In genomic region chr7:6384327-6384726, GRCh38 we compare ENCODE assay signal across 10 cellular contexts. TPM values are rescaled to one million over a fixed set of nuclear protein-coding genes. Genes with fewer than 3 reads are reported as not detected.
DNase-seq lines count a peak whose midpoint lies in the region; ATAC-seq, FAIRE-seq and TF ChIP-seq lines count a peak whose summit lies in the region.
"Had no signal": no experiment of that assay in that cellular context is flagged by ENCODE, and none has a peak within 500 bp of the region (broad histone marks: within the 10 kb centered on the region; RNA-seq: fewer than 3 reads in every experiment).

No MANE protein-coding gene starts in this region.

- H3K23me2 ChIP-seq in H1 (ENCODE audit: low read depth, low read length), result no peaks in the 10 kb centered on the region; the same call in 1 of the 2 replicates

- no peaks in the 10 kb centered on the region for H3K9me3 Mint-ChIP-seq in neural crest cell
- no peaks in the 10 kb centered on the region for H3K9me3 Mint-ChIP-seq in stimulated activated naive CD8-positive, alpha-beta T cell treated with anti-CD3 and anti-CD28 coated beads, Interleukin-15, amount 100 ng/mL, for 72 hours
- H3K9me3 Mint-ChIP-seq: nephron had no signal

- H3K4me2 ChIP-seq in H1 (ENCODE audit: insufficient read depth in 1 of 2, low read depth in 2 of 2, low read length in 2 of 2), result peak overlapping the region in 1 of 2 experiments; percentile 13; a peak in 1 of 4 replicates

- no peak overlapping the region for H3K23ac ChIP-seq in H1 (ENCODE audit: insufficient read length)

- H3K18ac ChIP-seq in H1 (ENCODE audit: extremely low read depth, low read length), result no peak overlapping the region

- DNase-seq in HL-60 (ENCODE audit: low read depth in 1 of 2, low spot score in 1 of 2), result no peak
- no peak for DNase-seq in H1 (ENCODE audit: low read depth in 1 of 2, low spot score in 2 of 2)
- no peak for DNase-seq in neural crest cell (ENCODE audit: low read depth, low spot score)
- DNase-seq in GOT3 (lab: John Stamatoyannopoulos, UW), result no peak
- DNase-seq in NCI-H524 (lab: John Stamatoyannopoulos, UW), result no peak
- no peak for DNase-seq in stimulated activated naive CD8-positive, alpha-beta T cell treated with anti-CD3 and anti-CD28 coated beads, Interleukin-15, amount 100 ng/mL, for 72 hours
- DNase-seq: glutamatergic neuron had no signal

- no peak for TF ChIP-seq CTCF in 22Rv1 (IDR thresholded peaks at IDR 0.05)
- no peak for TF ChIP-seq CTCF in HL-60 (IDR thresholded peaks at IDR 0.05; ENCODE audit: insufficient read depth, low read length)
- no peak for TF ChIP-seq CTCF in H1 (IDR thresholded peaks at IDR 0.05; ENCODE audit: control extremely low read depth in 1 of 3, insufficient read depth in 1 of 3, low read depth in 1 of 3, low read length in 3 of 3)
- TF ChIP-seq CTCF in neural crest cell (conservative IDR thresholded peaks at IDR 0.05), result no peak

- H2BK12ac ChIP-seq in H1 (ENCODE audit: low read depth, low read length), result no peak overlapping the region

- H2BK15ac ChIP-seq in H1 (ENCODE audit: low read length), result no peak overlapping the region

- no peaks in the 10 kb centered on the region for H3K27me3 Mint-ChIP-seq in neural crest cell (ENCODE audit: low read depth)
- H3K27me3 Mint-ChIP-seq in stimulated activated naive CD8-positive, alpha-beta T cell treated with anti-CD3 and anti-CD28 coated beads, Interleukin-15, amount 100 ng/mL, for 72 hours, result no peaks in the 10 kb centered on the region

- 0 out of 2 replicates have a peak overlapping the region, but pooled peaks have one; percentile 87 for H2BK5ac ChIP-seq in H1 (ENCODE audit: low read depth, low read length)

- ATAC-seq in HG02973 (IDR thresholded peaks at IDR 0.05; ENCODE audit: unreplicated experiment), result no peak
- no peak for ATAC-seq in stimulated activated naive CD8-positive, alpha-beta T cell treated with anti-CD3 and anti-CD28 coated beads, Interleukin-15, amount 100 ng/mL, for 72 hours

- H4K91ac ChIP-seq in H1 (replicated peaks; ENCODE audit: insufficient read length, low read length), result no peak overlapping the region

- H2BK20ac ChIP-seq in H1 (ENCODE audit: low read length), result no peak overlapping the region

- no peak overlapping the region for H3K14ac ChIP-seq in H1 (ENCODE audit: insufficient read length)

- no peak overlapping the region for H3K4ac ChIP-seq in H1 (replicated peaks; ENCODE audit: insufficient read length, low read depth, low read length)

- H3K79me2 ChIP-seq in H1 (ENCODE audit: control insufficient read depth in 1 of 2, insufficient read depth in 2 of 2, low read length in 2 of 2), result peaks cover 63 to 98% of the 10 kb centered on the region in 2 experiments

- no peak overlapping the region for H4K5ac ChIP-seq in H1 (ENCODE audit: insufficient read length, low read depth, low read length)

- H3K4me3 Mint-ChIP-seq in neural crest cell, result no peak overlapping the region
- H3K4me3 Mint-ChIP-seq in stimulated activated naive CD8-positive, alpha-beta T cell treated with anti-CD3 and anti-CD28 coated beads, Interleukin-15, amount 100 ng/mL, for 72 hours, result no peak overlapping the region
- H3K4me3 Mint-ChIP-seq: nephron had no signal

- H3K36me3 ChIP-seq in H1 (ENCODE audit: control insufficient read depth in 2 of 4, insufficient read depth in 4 of 4, low read length in 3 of 4), result peaks cover 0 to 14% (median 7%) of the 10 kb centered on the region in 4 experiments; a peak in 5 of 8 replicates

- H3K9me3 ChIP-seq in H1 (ENCODE audit: insufficient read depth in 2 of 2, low read depth in 1 of 2, low read length in 1 of 2), result no peaks in the 10 kb centered on the region

- 84% methylated on average over 4 of the region's 4 CpGs; no CpG with 5 or more reads in 1 of the 2 experiments for WGBS in H1 (ENCODE audit: extremely low coverage in 1 of 2, insufficient coverage in 1 of 2, insufficient read length in 1 of 2, insufficient replicate concordance in 2 of 2, low coverage in 1 of 2, low lambda C conversion rate in 2 of 2, missing lambda C conversion rate in 1 of 2), 2 experiments

- no peak overlapping the region for H3K56ac ChIP-seq in H1 (replicated peaks; ENCODE audit: insufficient read length, low read depth, low read length)

- H3K27ac ChIP-seq in 22Rv1 (peak overlapping the region; percentile 66), HL-60 (replicated peaks) (peak overlapping the region; percentile 3; the same call in 1 of the 2 replicates), H1 (ENCODE audit: low read depth, low read length) (peak overlapping the region; percentile 1; the same call in 1 of the 2 replicates)

- no peak for TF ChIP-seq EP300 in H1 (IDR thresholded peaks at IDR 0.05; ENCODE audit: borderline replicate concordance in 1 of 2, low read depth in 2 of 2, low read length in 2 of 2)

- no peak overlapping the region for H2AK5ac ChIP-seq in H1 (ENCODE audit: low read depth, low read length)

- no peak overlapping the region for H2AFZ ChIP-seq in H1 (ENCODE audit: low read length)

- FAIRE-seq in H1 (lab: Jason Lieb, UNC), result no peak

- TF ChIP-seq RAD21 in H1 (IDR thresholded peaks at IDR 0.05 in 1 of 2, conservative IDR thresholded peaks at IDR 0.05 in 1 of 2; ENCODE audit: low read depth in 2 of 2, low read length in 2 of 2), result no peak

- peaks cover 0 to 11% (median 5%) of the 10 kb centered on the region in 4 experiments for H3K4me1 ChIP-seq in H1 (replicated peaks in 1 of 4; ENCODE audit: control insufficient read depth in 3 of 4, insufficient read depth in 4 of 4, low read length in 3 of 4)

- peak overlapping the region; percentile 50 for H3K27ac Mint-ChIP-seq in neural crest cell (ENCODE audit: unreplicated experiment)
- peak overlapping the region in 1 of 2 donors; percentile 85 for H3K27ac Mint-ChIP-seq in stimulated activated naive CD8-positive, alpha-beta T cell treated with anti-CD3 and anti-CD28 coated beads, Interleukin-15, amount 100 ng/mL, for 72 hours

- H3K79me1 ChIP-seq in H1 (ENCODE audit: low read depth, low read length), result peaks cover 13% of the 10 kb centered on the region

- H2BK120ac ChIP-seq in H1 (replicated peaks; ENCODE audit: low read depth, low read length), result no peak overlapping the region

- no peak for TF ChIP-seq POLR2A in H1 (IDR thresholded peaks at IDR 0.05; ENCODE audit: control extremely low read depth in 1 of 2, low read depth in 2 of 2, low read length in 2 of 2)

- CTCF ChIA-PET in H1 (lab: Charles Lee; ENCODE audit: partially characterized antibody), result no interaction called here

- H3K36me3 Mint-ChIP-seq in neural crest cell (ENCODE audit: low read depth), result peaks cover 3% of the 10 kb centered on the region

- no peak overlapping the region for H3K9ac ChIP-seq in H1 (replicated peaks in 1 of 4; ENCODE audit: extremely low read depth in 1 of 4, low read depth in 3 of 4, low read length in 3 of 4)

- H3K4me1 Mint-ChIP-seq in neural crest cell, result peaks cover 45% of the 10 kb centered on the region
- H3K4me1 Mint-ChIP-seq in stimulated activated naive CD8-positive, alpha-beta T cell treated with anti-CD3 and anti-CD28 coated beads, Interleukin-15, amount 100 ng/mL, for 72 hours, result peaks cover 76% of the 10 kb centered on the region

- H3K4me3 ChIP-seq in HL-60 (replicated peaks; ENCODE audit: insufficient read depth, low read length) (no peak overlapping the region), H1 (ENCODE audit: extremely low read depth in 1 of 4, insufficient read depth in 2 of 4, low read depth in 3 of 4, low read length in 4 of 4) (no peak overlapping the region)

- no peak overlapping the region for H4K8ac ChIP-seq in H1 (ENCODE audit: extremely low read depth, insufficient read depth, low read length)

- H4K20me1 ChIP-seq in H1 (replicated peaks in 1 of 2; ENCODE audit: control insufficient read depth in 1 of 2, insufficient read depth in 2 of 2, low read length in 2 of 2), result peaks cover 28 to 39% of the 10 kb centered on the region in 2 experiments

- POLR2A ChIA-PET in H1 (lab: Charles Lee; ENCODE audit: partially characterized antibody), result interaction anchor here (1.3 kb wide), 1 partner anchor 22 kb away, joined by 5 read pairs; no protein-coding TSS in a partner anchor

- H3K27me3 ChIP-seq in HL-60 (ENCODE audit: insufficient read depth, poor library complexity, severe bottlenecking) (no peaks in the 10 kb centered on the region), H1 (replicated peaks in 1 of 4; ENCODE audit: control insufficient read depth in 3 of 4, extremely low read depth in 1 of 4, insufficient read depth in 3 of 4, low read length in 3 of 4) (no peaks in the 10 kb centered on the region)

TF ChIP-seq in H1, 55 proteins besides CTCF, POLR2A, EP300 and RAD21 (continues in another document):
- TF ChIP-seq CHD2 (IDR thresholded peaks at IDR 0.05; ENCODE audit: low read length) (no peak), RNF2 (IDR thresholded peaks at IDR 0.05; ENCODE audit: borderline replicate concordance, low read depth, low read length, missing control alignments, poor library complexity, severe bottlenecking) (no peak), CBX5 (IDR thresholded peaks at IDR 0.05; ENCODE audit: low read depth, low read length) (no peak), GTF2F1 (IDR thresholded peaks at IDR 0.05; ENCODE audit: borderline replicate concordance, low read depth, low read length) (no peak), SIRT6 (IDR thresholded peaks at IDR 0.05; ENCODE audit: low read length) (no peak), SRF (IDR thresholded peaks at IDR 0.05; ENCODE audit: low read depth, low read length) (no peak), KDM5A (IDR thresholded peaks at IDR 0.05; ENCODE audit: low read length) (no peak), TEAD4 (IDR thresholded peaks at IDR 0.05; ENCODE audit: low read depth, low read length) (no peak)

RNA-seq across cellular contexts. Expression of gene RAC1, which starts 10.0 kb away (rescaled TPM):
- 295 and 307 TPM in 2 replicates for total RNA-seq in H1 (2021; fragmentation: NEBNext Ultra II Directional; extraction: Animal tissue kit (Norgen Biotek cat#: 25700))
- polyA plus RNA-seq in H1 (2011; rRNA removed), result 154 and 229 TPM in 2 replicates
- polyA plus RNA-seq in H1 (2011; cell fraction: cytosol; rRNA removed), result 220 TPM
- 96.6 TPM for polyA plus RNA-seq in H1 (2011; cell fraction: nucleus; rRNA removed)
- 262 to 400 TPM (median 315 TPM) in 4 replicates for polyA plus RNA-seq in H1 (2012, experiment 1 of 2)
- 115 TPM for polyA plus RNA-seq in H1 (2012, experiment 2 of 2)
- polyA plus RNA-seq in H1 (2013, experiment 1 of 2), result 336 TPM
- 330 TPM for polyA plus RNA-seq in H1 (2013, experiment 2 of 2)
- 164 and 204 TPM in 2 replicates for polyA minus RNA-seq in H1 (2011; rRNA and poly(A)+ RNA removed)
- polyA minus RNA-seq in H1 (2011; cell fraction: cytosol; rRNA and poly(A)+ RNA removed), result 94.0 TPM
- polyA minus RNA-seq in H1 (2011; cell fraction: nucleus; rRNA and poly(A)+ RNA removed), result 60.4 TPM
- total RNA-seq in neural crest cell, result 200 and 224 TPM in 2 replicates

RNA-seq across cellular contexts. Expression of gene FAM220A, which starts 35.6 kb away (rescaled TPM):
- 19.2 and 20.1 TPM in 2 replicates for total RNA-seq in H1 (2021; fragmentation: NEBNext Ultra II Directional; extraction: Animal tissue kit (Norgen Biotek cat#: 25700))
- 13.0 and 19.7 TPM in 2 replicates for polyA plus RNA-seq in H1 (2011; rRNA removed)
- polyA plus RNA-seq in H1 (2011; cell fraction: cytosol; rRNA removed), result 15.3 TPM
- 10.3 TPM for polyA plus RNA-seq in H1 (2011; cell fraction: nucleus; rRNA removed)
- 12.5 to 15.5 TPM (median 14.1 TPM) in 4 replicates for polyA plus RNA-seq in H1 (2012, experiment 1 of 2)
- 38.2 TPM for polyA plus RNA-seq in H1 (2012, experiment 2 of 2)
- 10.9 TPM for polyA plus RNA-seq in H1 (2013, experiment 1 of 2)
- polyA plus RNA-seq in H1 (2013, experiment 2 of 2), result 10.1 TPM
- polyA minus RNA-seq in H1 (2011; rRNA and poly(A)+ RNA removed), result 12.5 and 14.2 TPM in 2 replicates
- 42.8 TPM for polyA minus RNA-seq in H1 (2011; cell fraction: cytosol; rRNA and poly(A)+ RNA removed)
- 11.3 TPM for polyA minus RNA-seq in H1 (2011; cell fraction: nucleus; rRNA and poly(A)+ RNA removed)
- 19.4 and 25.0 TPM in 2 replicates for total RNA-seq in neural crest cell

Comparison
In these comparisons a context has a peak if more than half of its experiments do, and no peak if none do; other contexts are left out.
1. H3K27ac ChIP-seq: peak in every context shown above with its lines; median percentile 66 in 22Rv1; 3 in HL-60; 1 in H1.